In genomic region chr14:101972126-101972785, GRCh38 we compare ENCODE assay signal across 9 cellular contexts. TPM values are rescaled to one million over a fixed set of nuclear protein-coding genes. Genes with fewer than 3 reads are reported as not detected.
DNase-seq lines count a peak whose midpoint lies in the region; ATAC-seq, FAIRE-seq and TF ChIP-seq lines count a peak whose summit lies in the region.
"Had no signal": no experiment of that assay in that cellular context is flagged by ENCODE, and none has a peak within 500 bp of the region (broad histone marks: within the 10 kb centered on the region; RNA-seq: fewer than 3 reads in every experiment).

No MANE protein-coding gene starts in this region.

- no peaks in the 10 kb centered on the region for H3K27me3 ChIP-seq in MM.1S (replicated peaks; ENCODE audit: insufficient read depth, low read length)

- peak overlapping the region; percentile 38 to 49 for H3K27ac Mint-ChIP-seq in effector memory CD8-positive, alpha-beta T cell
- no peak overlapping the region for H3K27ac Mint-ChIP-seq in nephron progenitor cell

- no peaks in the 10 kb centered on the region for H3K9me3 Mint-ChIP-seq in effector memory CD8-positive, alpha-beta T cell
- no peaks in the 10 kb centered on the region for H3K9me3 Mint-ChIP-seq in nephron progenitor cell

- peak; percentile 26 for ATAC-seq in effector memory CD8-positive, alpha-beta T cell (replicated peaks)
- ATAC-seq in HG03139 (IDR thresholded peaks at IDR 0.05; ENCODE audit: unreplicated experiment) = no peak

- no peak overlapping the region for H3K9ac ChIP-seq in MM.1S (ENCODE audit: low read length)

- peaks cover 69% of the 10 kb centered on the region for H3K79me2 ChIP-seq in MM.1S (ENCODE audit: low read length)

- no peak for TF ChIP-seq CTCF in MM.1S (IDR thresholded peaks at IDR 0.05; ENCODE audit: low read length)
- TF ChIP-seq CTCF in nephron progenitor cell (IDR thresholded peaks at IDR 0.05) = no peak

- H2AFZ ChIP-seq in MM.1S (ENCODE audit: low read length) = no peak overlapping the region

- H3F3A ChIP-seq in MM.1S (ENCODE audit: insufficient read depth, low read length) = no peaks in the 10 kb centered on the region

- H3K36me3 Mint-ChIP-seq in effector memory CD8-positive, alpha-beta T cell (ENCODE audit: insufficient read depth) = peaks cover 45% of the 10 kb centered on the region
- H3K36me3 Mint-ChIP-seq in nephron progenitor cell (ENCODE audit: low read depth) = peaks cover 41% of the 10 kb centered on the region

- H3K9me3 ChIP-seq in MM.1S (replicated peaks; ENCODE audit: insufficient read depth, low read length) = no peaks in the 10 kb centered on the region

- H3K36me3 ChIP-seq in MM.1S (replicated peaks; ENCODE audit: insufficient read depth, low read length) = no peaks in the 10 kb centered on the region

- FAIRE-seq in urothelium cell line (lab: Jason Lieb, UNC) = peak; percentile 23

- no peak overlapping the region for H3K4me3 ChIP-seq in MM.1S (ENCODE audit: low read length)

- no peaks in the 10 kb centered on the region for H4K20me1 ChIP-seq in MM.1S (ENCODE audit: insufficient read depth, low read length)

- H3K4me3 Mint-ChIP-seq in effector memory CD8-positive, alpha-beta T cell = no peak overlapping the region
- no peak overlapping the region for H3K4me3 Mint-ChIP-seq in nephron progenitor cell

- peaks cover 28 to 52% of the 10 kb centered on the region in 2 donors for H3K4me1 Mint-ChIP-seq in effector memory CD8-positive, alpha-beta T cell (ENCODE audit: low read depth in 2 of 2)
- H3K4me1 Mint-ChIP-seq in nephron progenitor cell = peaks cover 40% of the 10 kb centered on the region

- no peaks in the 10 kb centered on the region for H3K4me1 ChIP-seq in MM.1S (ENCODE audit: low read length)

- no peaks in the 10 kb centered on the region for H3K27me3 Mint-ChIP-seq in effector memory CD8-positive, alpha-beta T cell
- no peaks in the 10 kb centered on the region for H3K27me3 Mint-ChIP-seq in nephron progenitor cell (ENCODE audit: low read depth, poor library complexity)

- no peak overlapping the region for H3K4me2 ChIP-seq in MM.1S (ENCODE audit: low read depth, low read length)

- DNase-seq in H4 (ENCODE audit: low spot score) = peak; percentile 97
- peak; percentile 6 for DNase-seq in OCI-M1 (lab: John Stamatoyannopoulos, UW)
- DNase-seq in effector memory CD8-positive, alpha-beta T cell = no peak
- DNase-seq in medulla oblongata (ENCODE audit: extremely low spot score) = peak; percentile 73
- peak; percentile 82 for DNase-seq in urothelium cell line (ENCODE audit: low spot score)
- DNase-seq in MM.1S = no peak
- DNase-seq in nephron progenitor cell = no peak

- H3K9me2 ChIP-seq in MM.1S (replicated peaks; ENCODE audit: insufficient read depth, low read length) = no peaks in the 10 kb centered on the region

- no peak overlapping the region for H3K27ac ChIP-seq in MM.1S (ENCODE audit: low read length)
- H3K27ac ChIP-seq: VCaP had no signal

RNA-seq across cellular contexts. Expression of gene DYNC1H1, which starts 7.9 kb away (rescaled TPM):
- 112 and 113 TPM in 2 replicates for total RNA-seq in H4 (2014; rRNA removed; shearing (Covaris generic))

Comparison
In these comparisons a context has a peak if more than half of its experiments do, and no peak if none do; other contexts are left out.
1. DNase-seq: peak in H4 (single experiment), OCI-M1 (single experiment), medulla oblongata (single experiment) and urothelium cell line (single experiment); none in effector memory CD8-positive, alpha-beta T cell (0 of 3), MM.1S (single experiment) and nephron progenitor cell (single experiment).